23 cellular contexts compared by ENCODE assay signal in genomic region chr17:45951403-45951802, GRCh38. TPM values are rescaled to one million over a fixed set of nuclear protein-coding genes. Genes with fewer than 3 reads are reported as not detected.
A peak's percentile ranks its signal among the peaks of the same experiment; 100 is the strongest.
DNase-seq lines count a peak whose midpoint lies in the region; ATAC-seq, FAIRE-seq and TF ChIP-seq lines count a peak whose summit lies in the region.
"Had no signal": no experiment of that assay in that cellular context is flagged by ENCODE, and none has a peak within 500 bp of the region (broad histone marks: within the 10 kb centered on the region; RNA-seq: fewer than 3 reads in every experiment).

No MANE protein-coding gene starts in this region.

- H4K20me1 ChIP-seq in astrocyte (ENCODE audit: insufficient read depth, low read length), result no peaks in the 10 kb centered on the region

- H3K9me3 Mint-ChIP-seq in astrocyte (ENCODE audit: unreplicated experiment), result no peaks in the 10 kb centered on the region

- H3K27ac ChIP-seq in astrocyte (ENCODE audit: low read depth, low read length) (no peak overlapping the region), sigmoid colon (no peak overlapping the region)
- H3K27ac ChIP-seq: PC-9, RWPE1 had no signal

- ATAC-seq in GM21576 (IDR thresholded peaks at IDR 0.05; ENCODE audit: unreplicated experiment) (no peak), GM18868 (IDR thresholded peaks at IDR 0.05; ENCODE audit: unreplicated experiment) (no peak), HG03097 (IDR thresholded peaks at IDR 0.05; ENCODE audit: low FRiP score, unreplicated experiment) (no peak)

- H3K27me3 Mint-ChIP-seq in astrocyte (ENCODE audit: low read depth, unreplicated experiment), result peaks cover 7% of the 10 kb centered on the region

- no peak for TF ChIP-seq EP300 in sigmoid colon (IDR thresholded peaks at IDR 0.05)

- DNase-seq in ELF-1 (ENCODE audit: low read depth, low spot score) (peak; percentile 22), astrocyte (ENCODE audit: low read depth) (no peak), islet precursor cell (peak; percentile 92), sigmoid colon (peak; percentile 2)
- DNase-seq: BE2C; CD4-positive, CD25-positive, alpha-beta regulatory T cell; COR-L47; DMS 273 treated with DMSO at 0.1 percent for 48 hours; GDM1; NCI-H1417; NCI-H1930; NCI-H345; NCI-H526; PC-9; SIG-M5 had no signal

- H3K36me3 Mint-ChIP-seq in astrocyte (ENCODE audit: low read depth, unreplicated experiment), result no peaks in the 10 kb centered on the region
- H3K36me3 Mint-ChIP-seq: CD4-positive, CD25-positive, alpha-beta regulatory T cell had no signal

- no peaks in the 10 kb centered on the region for H3K79me2 ChIP-seq in astrocyte (ENCODE audit: insufficient read depth, low read length)

- no peak for FAIRE-seq in astrocyte (lab: Jason Lieb, UNC)
- FAIRE-seq: GM19239 had no signal

- H3K4me3 ChIP-seq in astrocyte (ENCODE audit: insufficient read depth, low read depth, low read length) (no peak overlapping the region), sigmoid colon (no peak overlapping the region)
- H3K4me3 ChIP-seq: PC-9 had no signal

- TF ChIP-seq CTCF in astrocyte (IDR thresholded peaks at IDR 0.05; ENCODE audit: insufficient read depth, low read depth, low read length) (no peak), sigmoid colon (IDR thresholded peaks at IDR 0.05) (no peak)

- no peak overlapping the region for H3K9ac ChIP-seq in astrocyte (ENCODE audit: low read length)

- H3K4me2 ChIP-seq in astrocyte (ENCODE audit: low read length), result no peak overlapping the region
- H3K4me2 ChIP-seq: PC-9 had no signal

- H3K27me3 ChIP-seq in astrocyte (ENCODE audit: insufficient read depth, low read length) (peaks cover 17% of the 10 kb centered on the region), sigmoid colon (no peaks in the 10 kb centered on the region)
- H3K27me3 ChIP-seq: BE2C had no signal

- H2AFZ ChIP-seq in astrocyte (ENCODE audit: low read depth, low read length), result no peak overlapping the region
- H2AFZ ChIP-seq: PC-9 had no signal

- peaks cover 13% of the 10 kb centered on the region for H3K4me1 Mint-ChIP-seq in astrocyte (ENCODE audit: low read depth, unreplicated experiment)

- intact Hi-C loops in sigmoid colon (cut with DNase I), result no loop called here

- whole genome bisulfite sequencing in sigmoid colon, 2 donors, result 61 to 64% methylated on average over 10 of the region's 10 CpGs

- H3K9me3 ChIP-seq in astrocyte (ENCODE audit: insufficient read depth, low read depth, low read length) (no peaks in the 10 kb centered on the region), sigmoid colon (no peaks in the 10 kb centered on the region)
- H3K9me3 ChIP-seq: BE2C had no signal

- peak overlapping the region; percentile 63 for H3K27ac Mint-ChIP-seq in astrocyte (ENCODE audit: unreplicated experiment)
- H3K27ac Mint-ChIP-seq: CD4-positive, CD25-positive, alpha-beta regulatory T cell had no signal

- no peak overlapping the region for H3K4me3 Mint-ChIP-seq in astrocyte (ENCODE audit: unreplicated experiment)
- H3K4me3 Mint-ChIP-seq: CD4-positive, CD25-positive, alpha-beta regulatory T cell had no signal

- no peaks in the 10 kb centered on the region for H3K36me3 ChIP-seq in astrocyte (ENCODE audit: insufficient read depth, low read length)
- H3K36me3 ChIP-seq in sigmoid colon, result no peaks in the 10 kb centered on the region
- H3K36me3 ChIP-seq: BE2C had no signal

- H3K4me1 ChIP-seq in astrocyte (ENCODE audit: insufficient read depth, low read length), result no peaks in the 10 kb centered on the region
- H3K4me1 ChIP-seq in sigmoid colon, result peaks cover 0 to 20% (median 13%) of the 10 kb centered on the region in 4 donors

- TF ChIP-seq POLR2A in sigmoid colon (IDR thresholded peaks at IDR 0.05), result no peak

RNA-seq across cellular contexts. Expression of gene STH, which starts 47.6 kb away (rescaled TPM):
- not detected in 2 replicates for total RNA-seq in astrocyte
- not detected for total RNA-seq in sigmoid colon
- polyA plus RNA-seq in sigmoid colon, result not detected
- total RNA-seq: A172; CD4-positive, CD25-positive, alpha-beta regulatory T cell; H4; M059J; PC-9 had no signal
- polyA plus RNA-seq: CD4-positive, CD25-positive, alpha-beta regulatory T cell had no signal

RNA-seq across cellular contexts. Expression of gene MAPT, which starts 57.0 kb away (rescaled TPM):
- total RNA-seq in astrocyte (2.1 and 2.2 TPM in 2 replicates), sigmoid colon (10 to 100 TPM in 3 of 4 donors, 1 to 10 TPM in 1; 7.1 to 20.5 (median 15.2) TPM)
- polyA plus RNA-seq in sigmoid colon, result 1 to 10 TPM in 1 of 3 donors, under 1 TPM in 1, not detected in 1; 0.60 to 2.8 TPM
